In the genomic region with DNA sequence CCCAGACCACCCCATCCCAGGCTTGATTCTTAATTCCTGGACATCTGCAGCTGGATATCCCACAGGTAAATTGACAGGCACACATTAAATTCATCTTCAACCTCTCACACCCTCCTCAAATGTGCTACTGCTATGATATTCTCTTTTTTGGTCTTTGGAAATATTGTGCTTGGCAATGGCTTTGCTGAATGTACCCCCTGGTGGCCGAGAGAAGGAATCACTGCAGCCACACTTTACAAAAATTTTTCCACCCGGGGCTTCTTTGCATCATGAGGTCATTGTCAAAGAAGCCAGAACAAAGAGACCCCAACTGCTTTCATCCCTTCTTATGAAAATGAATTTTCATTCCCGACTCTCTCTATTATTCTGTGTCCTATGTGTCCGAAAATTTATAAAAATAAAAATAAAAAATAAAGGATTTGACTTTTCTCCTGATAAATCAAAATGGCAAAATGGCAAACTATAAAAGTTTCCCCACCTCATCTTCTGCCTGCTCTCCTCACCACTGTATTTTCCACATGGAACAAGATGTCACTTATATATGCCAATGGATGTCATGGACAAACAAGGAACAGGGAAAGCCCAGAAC, we compare ENCODE assay signal across 8 cellular contexts. TPM values are rescaled to one million over a fixed set of nuclear protein-coding genes. Genes with fewer than 3 reads are reported as not detected.
DNase-seq lines count a peak whose midpoint lies in the region; ATAC-seq and TF ChIP-seq lines count a peak whose summit lies in the region.

No MANE protein-coding gene starts in this region.

- H3K9me3 Mint-ChIP-seq in activated CD4-positive, alpha-beta T cell treated with anti-CD3 and anti-CD28 coated beads, Interleukin-2, amount 10 ng/mL, durations not matched to agents 24 days and 14 days: no peaks in the 10 kb centered on the region

- BruUV-seq in OCI-LY7 (replicated peaks; lab: Mats Ljungman, UMichigan): no TSS peak

- no peak overlapping the region for H3K4ac ChIP-seq in trophoblast cell (ENCODE audit: low read depth, low read length)

- POLR2A ChIA-PET in OCI-LY7 (lab: Charles Lee): no interaction called here

- H3K4me1 Mint-ChIP-seq in activated CD4-positive, alpha-beta T cell treated with anti-CD3 and anti-CD28 coated beads, Interleukin-2, amount 10 ng/mL, durations not matched to agents 24 days and 14 days: no peaks in the 10 kb centered on the region

- H3K79me1 ChIP-seq in trophoblast cell (ENCODE audit: low read length): no peaks in the 10 kb centered on the region

- H3K9me2 ChIP-seq in OCI-LY7 (ENCODE audit: insufficient read depth, low read length): no peaks in the 10 kb centered on the region

- H4K12ac ChIP-seq in trophoblast cell (ENCODE audit: low read depth, low read length): no peak overlapping the region

- no peaks in the 10 kb centered on the region for H3K36me3 ChIP-seq in OCI-LY7 (ENCODE audit: insufficient read depth, low read length)
- H3K36me3 ChIP-seq in trophoblast cell (ENCODE audit: control insufficient read depth in 1 of 2, insufficient read depth in 2 of 2, low read length in 2 of 2): no peaks in the 10 kb centered on the region

- WGBS in trophoblast cell (ENCODE audit: extremely low coverage, insufficient coverage, insufficient read length): no CpG with 5 or more reads among the region's 4 CpGs

- no peaks in the 10 kb centered on the region for H3K79me2 ChIP-seq in OCI-LY7 (ENCODE audit: insufficient read depth, low read depth, low read length)
- H3K79me2 ChIP-seq in trophoblast cell (ENCODE audit: control insufficient read depth, insufficient read depth, low read length, poor library complexity): no peaks in the 10 kb centered on the region

- peak; percentile 94 for TF ChIP-seq CTCF in OCI-LY7 (conservative IDR thresholded peaks at IDR 0.05; ENCODE audit: low read length)

- no peak overlapping the region for H4K8ac ChIP-seq in trophoblast cell (ENCODE audit: low read depth, low read length)

- no peak overlapping the region for H3K4me3 Mint-ChIP-seq in activated CD4-positive, alpha-beta T cell treated with anti-CD3 and anti-CD28 coated beads, Interleukin-2, amount 10 ng/mL, durations not matched to agents 24 days and 14 days

- peak; percentile 68 for DNase-seq in activated CD4-positive, alpha-beta T cell treated with anti-CD3 and anti-CD28 coated beads, Interleukin-2, amount 10 ng/mL, durations not matched to agents 24 days and 14 days
- DNase-seq in activated CD4-positive, alpha-beta T cell treated with anti-CD3 and anti-CD28 coated beads for 1 hour: no peak
- DNase-seq in OCI-LY7 (ENCODE audit: low spot score) (peak; percentile 60), trophoblast cell (peak; percentile 31 to 82), 8988T (no peak)
- DNase-seq in stimulated activated CD4-positive, alpha-beta T cell treated with anti-CD3 and anti-CD28 coated beads, Interleukin-1b, Interleukin-23, amount 100 ng/mL, for 48 hours: no peak

- no peak overlapping the region for H3K27ac Mint-ChIP-seq in activated CD4-positive, alpha-beta T cell treated with anti-CD3 and anti-CD28 coated beads, Interleukin-2, amount 10 ng/mL, durations not matched to agents 24 days and 14 days

- H3K9me3 ChIP-seq in OCI-LY7 (ENCODE audit: low read length): no peaks in the 10 kb centered on the region
- no peaks in the 10 kb centered on the region for H3K9me3 ChIP-seq in trophoblast cell (ENCODE audit: insufficient read depth, low read depth, low read length)

- no peak overlapping the region for H3K18ac ChIP-seq in trophoblast cell (ENCODE audit: low read length)

- H2AK5ac ChIP-seq in trophoblast cell (ENCODE audit: low read length): no peak overlapping the region

- H2BK120ac ChIP-seq in trophoblast cell (ENCODE audit: insufficient read depth, low read length, poor library complexity): no peak overlapping the region

- CTCF ChIA-PET in OCI-LY7 (lab: Charles Lee; ENCODE audit: unreplicated experiment): no interaction called here

- H3K36me3 Mint-ChIP-seq in activated CD4-positive, alpha-beta T cell treated with anti-CD3 and anti-CD28 coated beads, Interleukin-2, amount 10 ng/mL, durations not matched to agents 24 days and 14 days (ENCODE audit: low read depth): no peaks in the 10 kb centered on the region

- H2AFZ ChIP-seq in OCI-LY7 (ENCODE audit: low read length): no peak overlapping the region
- H2AFZ ChIP-seq in trophoblast cell (ENCODE audit: insufficient read depth, low read length, poor library complexity): no peak overlapping the region

- no peak overlapping the region for H4K91ac ChIP-seq in trophoblast cell (ENCODE audit: low read depth, low read length)

- H2BK5ac ChIP-seq in trophoblast cell (ENCODE audit: low read depth, low read length, poor library complexity): no peak overlapping the region

- H3K4me2 ChIP-seq in OCI-LY7 (ENCODE audit: low read length): no peak overlapping the region
- H3K4me2 ChIP-seq in trophoblast cell (ENCODE audit: low read length): no peak overlapping the region

- no peak overlapping the region for H2BK12ac ChIP-seq in trophoblast cell (ENCODE audit: low read length)

- H3K27ac ChIP-seq in OCI-LY7 (ENCODE audit: low read depth, low read length, poor library complexity, severe bottlenecking) (no peak overlapping the region), trophoblast cell (ENCODE audit: low read depth, low read length) (no peak overlapping the region)

- no peak overlapping the region for H3K23ac ChIP-seq in trophoblast cell (ENCODE audit: low read length)

- H3K4me3 ChIP-seq in OCI-LY7 (ENCODE audit: low read depth, low read length, poor library complexity, severe bottlenecking): no peak overlapping the region
- no peak overlapping the region for H3K4me3 ChIP-seq in trophoblast cell (ENCODE audit: low read depth, low read length)

- peaks cover 24% of the 10 kb centered on the region for H3K27me3 Mint-ChIP-seq in activated CD4-positive, alpha-beta T cell treated with anti-CD3 and anti-CD28 coated beads, Interleukin-2, amount 10 ng/mL, durations not matched to agents 24 days and 14 days

- H3K9ac ChIP-seq in trophoblast cell (ENCODE audit: low read length): no peak overlapping the region

- intact Hi-C loops in activated CD4-positive, alpha-beta T cell treated with anti-CD3 and anti-CD28 coated beads, Interleukin-2, amount 10 ng/mL, durations not matched to agents 24 days and 14 days (cut with micrococcal nuclease): loop anchor here (2.0 kb wide), 1 partner anchor 176 kb away; a partner anchor contains a TSS
- intact Hi-C loops in OCI-LY7 (cut with micrococcal nuclease; ENCODE audit: unreplicated experiment): loop anchor here (1.0 kb wide), 1 partner anchor 175 kb away; a partner anchor contains a TSS

- no peak overlapping the region for H3K14ac ChIP-seq in trophoblast cell (ENCODE audit: low read length)

- H4K20me1 ChIP-seq in OCI-LY7 (ENCODE audit: insufficient read depth, low read length): no peaks in the 10 kb centered on the region

- ATAC-seq in HG02642 (IDR thresholded peaks at IDR 0.05; ENCODE audit: poor library complexity, unreplicated experiment): peak; percentile 61
- ATAC-seq in esophagus mucosa: peak; percentile 41

- no peaks in the 10 kb centered on the region for H3K27me3 ChIP-seq in trophoblast cell (ENCODE audit: insufficient read depth, low read length)

- no peaks in the 10 kb centered on the region for H3K4me1 ChIP-seq in OCI-LY7 (ENCODE audit: insufficient read depth, low read length, poor library complexity, severe bottlenecking)
- H3K4me1 ChIP-seq in trophoblast cell (ENCODE audit: control insufficient read depth in 1 of 2, insufficient read depth in 2 of 2, low read length in 2 of 2): peaks cover 0 to 3% of the 10 kb centered on the region in 2 experiments

RNA-seq across cellular contexts. Expression of a gene that starts 15.0 kb away (rescaled TPM):
- 3.4 and 3.6 TPM in 2 replicates for total RNA-seq in activated CD4-positive, alpha-beta T cell treated with anti-CD3 and anti-CD28 coated beads, Interleukin-2, amount 10 ng/mL, durations not matched to agents 24 days and 14 days
- not detected in 2 replicates for total RNA-seq in OCI-LY7 (2014; rRNA removed; shearing (Covaris generic))
- total RNA-seq in OCI-LY7 (2022): not detected in 2 replicates
- total RNA-seq in esophagus mucosa: 24.0 TPM
- 57.9 and 60.0 TPM in 2 replicates for polyA plus RNA-seq in trophoblast cell (2013)

RNA-seq across cellular contexts. Expression of a gene that starts 17.9 kb away (rescaled TPM):
- not detected in 2 replicates for total RNA-seq in activated CD4-positive, alpha-beta T cell treated with anti-CD3 and anti-CD28 coated beads, Interleukin-2, amount 10 ng/mL, durations not matched to agents 24 days and 14 days
- not detected in 2 replicates for total RNA-seq in OCI-LY7 (2014; rRNA removed; shearing (Covaris generic))
- total RNA-seq in OCI-LY7 (2022): not detected in 2 replicates
- 0.44 TPM for total RNA-seq in esophagus mucosa
- 1.5 and 1.9 TPM in 2 replicates for polyA plus RNA-seq in trophoblast cell (2013)

Comparison
In these comparisons a context has a peak if more than half of its experiments do, and no peak if none do; other contexts are left out.
1. DNase-seq: peak in activated CD4-positive, alpha-beta T cell treated with anti-CD3 and anti-CD28 coated beads, Interleukin-2, amount 10 ng/mL, durations not matched to agents 24 days and 14 days (single experiment), OCI-LY7 (single experiment) and trophoblast cell (2 of 2); none in activated CD4-positive, alpha-beta T cell treated with anti-CD3 and anti-CD28 coated beads for 1 hour (single experiment), stimulated activated CD4-positive, alpha-beta T cell treated with anti-CD3 and anti-CD28 coated beads, Interleukin-1b, Interleukin-23, amount 100 ng/mL, for 48 hours (single experiment) and 8988T (single experiment).